ENCODE assay signal across 15 cellular contexts in genomic region chr16:9260665-9261064, GRCh38.
A peak's percentile ranks its signal among the peaks of the same experiment; 100 is the strongest.
DNase-seq lines count a peak whose midpoint lies in the region; ATAC-seq and TF ChIP-seq lines count a peak whose summit lies in the region.
"Had no signal": no experiment of that assay in that cellular context is flagged by ENCODE, and none has a peak within 500 bp of the region (broad histone marks: within the 10 kb centered on the region; RNA-seq: fewer than 3 reads in every experiment).

No MANE protein-coding gene starts in this region.

- intact Hi-C loops in left ventricle myocardium inferior (cut with micrococcal nuclease), result no loop called here
- intact Hi-C loops in right cardiac atrium (cut with DNase I), result loop anchor here in 1 of 4 donors (5.0 kb wide), 1 partner anchor 922 kb away; the partner anchor contains the start of gene GRIN2A
- intact Hi-C loops in body of pancreas (cut with DNase I), result no loop called here
- intact Hi-C loops in PC-3 (cut with micrococcal nuclease), result no loop called here

- H3K4me3 ChIP-seq in left ventricle myocardium inferior, result no peak overlapping the region
- H3K4me3 ChIP-seq in right cardiac atrium (ENCODE audit: low read length), result no peak overlapping the region
- no peak overlapping the region for H3K4me3 ChIP-seq in body of pancreas
- no peak overlapping the region for H3K4me3 ChIP-seq in PC-3 (ENCODE audit: low read length)

- H3K79me2 ChIP-seq in PC-3 (ENCODE audit: low read length), result no peaks in the 10 kb centered on the region

- TF ChIP-seq CTCF in left ventricle myocardium inferior (IDR thresholded peaks at IDR 0.05; ENCODE audit: borderline replicate concordance), result no peak
- no peak for TF ChIP-seq CTCF in body of pancreas (IDR thresholded peaks at IDR 0.05)
- TF ChIP-seq CTCF in PC-3 (conservative IDR thresholded peaks at IDR 0.05; ENCODE audit: low read depth, low read length), result no peak

- DNase-seq in left ventricle myocardium inferior (peak; percentile 36), right cardiac atrium (no peak), NCI-H345 (lab: John Stamatoyannopoulos, UW) (peak; percentile 27), body of pancreas (peak; percentile 63 to 82 (median 76)), PC-3 (no peak), COR-L47 (lab: John Stamatoyannopoulos, UW) (no peak), SKM-1 (lab: John Stamatoyannopoulos, UW; ENCODE audit: unreplicated experiment) (no peak)
- DNase-seq: activated CD4-positive, alpha-beta T cell treated with anti-CD3 and anti-CD28 coated beads for 48 hours; activated CD8-positive, alpha-beta memory T cell treated with anti-CD3 and anti-CD28 coated beads, Interleukin-2, amount 50 U/mL, for 48 hours; activated naive CD4-positive, alpha-beta T cell treated with anti-CD3 and anti-CD28 coated beads for 36 hours; foreskin melanocyte; NCI-H2171; SK-N-SH; stimulated activated CD4-positive, alpha-beta T cell treated with anti-CD3 and anti-CD28 coated beads, Interleukin-4, amount 100 ng/mL, for 1 hour had no signal

- no peaks in the 10 kb centered on the region for H3K9me2 ChIP-seq in PC-3 (replicated peaks; ENCODE audit: low read length)
- H3K9me2 ChIP-seq: SK-N-SH had no signal

- H3K27ac ChIP-seq in left ventricle myocardium inferior (replicated peaks) (no peak overlapping the region), right cardiac atrium (ENCODE audit: low read length) (no peak overlapping the region), body of pancreas (peak overlapping the region in 3 of 4 donors; percentile 51 to 73 (median 63)), PC-3 (ENCODE audit: low read length) (no peak overlapping the region)

- H3K4me1 ChIP-seq in left ventricle myocardium inferior (peaks cover 16% of the 10 kb centered on the region), right cardiac atrium (ENCODE audit: control insufficient read depth, insufficient read depth, low read length) (no peaks in the 10 kb centered on the region), body of pancreas (peaks cover 35% of the 10 kb centered on the region), PC-3 (ENCODE audit: insufficient read depth, low read length) (no peaks in the 10 kb centered on the region)

- no peaks in the 10 kb centered on the region for H3F3A ChIP-seq in PC-3 (ENCODE audit: low read length, unreplicated experiment)

- no peaks in the 10 kb centered on the region for H4K20me1 ChIP-seq in PC-3 (ENCODE audit: low read length)

- no peaks in the 10 kb centered on the region for H3K9me3 ChIP-seq in left ventricle myocardium inferior (replicated peaks)
- H3K9me3 ChIP-seq in right cardiac atrium (ENCODE audit: control insufficient read depth, low read length), result no peaks in the 10 kb centered on the region
- no peaks in the 10 kb centered on the region for H3K9me3 ChIP-seq in body of pancreas
- H3K9me3 ChIP-seq in PC-3 (ENCODE audit: low read length), result no peaks in the 10 kb centered on the region
- H3K9me3 ChIP-seq: SK-N-SH had no signal

- TF ChIP-seq POLR2A in body of pancreas (IDR thresholded peaks at IDR 0.05), result no peak

- peaks cover 19% of the 10 kb centered on the region for H3K27me3 ChIP-seq in left ventricle myocardium inferior (ENCODE audit: low read depth)
- no peaks in the 10 kb centered on the region for H3K27me3 ChIP-seq in right cardiac atrium (ENCODE audit: control insufficient read depth, insufficient read depth)
- H3K27me3 ChIP-seq in body of pancreas, result no peaks in the 10 kb centered on the region
- peaks cover 8% of the 10 kb centered on the region for H3K27me3 ChIP-seq in PC-3 (ENCODE audit: low read length)

- no peak overlapping the region for H3K9ac ChIP-seq in PC-3 (ENCODE audit: low read length)
- H3K9ac ChIP-seq: SK-N-SH had no signal

- 30% methylated on average over 4 of the region's 4 CpGs for WGBS in right cardiac atrium
- 8 to 14% methylated on average over 4 of the region's 4 CpGs for WGBS in body of pancreas, 2 donors

- CTCF ChIA-PET in PC-3 (lab: Charles Lee), result no interaction called here

- ATAC-seq in right cardiac atrium, result no peak
- ATAC-seq in body of pancreas, result peak; percentile 51
- no peak for ATAC-seq in PC-3
- ATAC-seq in GM21737 (IDR thresholded peaks at IDR 0.05; ENCODE audit: unreplicated experiment), result no peak

- no TSS peak for BruUV-seq in PC-3 (replicated peaks; lab: Mats Ljungman, UMichigan)

- H3K36me3 ChIP-seq in left ventricle myocardium inferior (no peaks in the 10 kb centered on the region), body of pancreas (replicated peaks in 1 of 2; ENCODE audit: insufficient read depth in 1 of 2, low read depth in 2 of 2) (no peaks in the 10 kb centered on the region), PC-3 (ENCODE audit: low read depth, low read length) (no peaks in the 10 kb centered on the region)

- H3K4me2 ChIP-seq in PC-3 (ENCODE audit: low read length), result no peak overlapping the region
- H3K4me2 ChIP-seq: SK-N-SH had no signal

- POLR2A ChIA-PET in PC-3 (lab: Charles Lee; ENCODE audit: unreplicated experiment), result no interaction called here

- H2AFZ ChIP-seq in PC-3 (ENCODE audit: low read length), result no peak overlapping the region

Comparison
In these comparisons a context has a peak if more than half of its experiments do, and no peak if none do; other contexts are left out.
1. DNase-seq: peak in left ventricle myocardium inferior (single experiment), NCI-H345 (single experiment) and body of pancreas (4 of 4); none in right cardiac atrium (0 of 3), PC-3 (single experiment), COR-L47 (single experiment) and SKM-1 (single experiment).
2. H3K27ac ChIP-seq: peak in body of pancreas (3 of 4); none in left ventricle myocardium inferior (single experiment), right cardiac atrium (single experiment) and PC-3 (single experiment).